In the genomic region with DNA sequence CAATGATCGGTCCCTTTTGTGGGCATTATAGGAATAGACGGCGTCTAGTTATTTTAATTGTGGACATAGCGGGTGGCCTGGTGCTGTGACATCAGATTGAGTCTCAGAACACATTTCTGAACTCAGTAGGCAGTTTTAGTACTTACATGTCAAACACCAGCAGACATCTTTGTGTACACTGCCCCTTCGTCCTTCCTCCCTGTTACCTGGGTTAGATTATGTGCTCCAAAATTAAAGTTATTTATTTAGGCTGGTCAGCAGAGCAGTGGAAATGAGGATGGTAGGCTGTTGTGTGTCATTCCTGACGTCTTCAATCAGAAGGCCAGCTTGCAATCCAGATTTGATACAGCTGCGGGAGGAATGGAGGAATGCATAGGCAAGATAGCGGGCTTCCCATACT, we compare ENCODE assay signal across 2 cellular contexts.
TF ChIP-seq lines count a peak whose summit lies in the region.

No MANE protein-coding gene starts in this region.

TF ChIP-seq in A549, 52 proteins besides CTCF, POLR2A, EP300 and RAD21:
- TF ChIP-seq GATA3 (IDR thresholded peaks at IDR 0.05; ENCODE audit: borderline replicate concordance) (0 out of 2 replicates have a peak, but pooled peaks have one; percentile 24), ZNF302 (CRISPR knock-in tag; IDR thresholded peaks at IDR 0.05) (no peak), CEBPB (IDR thresholded peaks at IDR 0.05) (no peak), HDAC2 (IDR thresholded peaks at IDR 0.05) (no peak), MYC (IDR thresholded peaks at IDR 0.05; ENCODE audit: borderline replicate concordance, low read length) (no peak)

TF ChIP-seq in H1, 55 proteins besides CTCF, POLR2A, EP300 and RAD21:
- no peak for TF ChIP-seq MAFK (IDR thresholded peaks at IDR 0.05; ENCODE audit: low read depth, low read length)
- TF ChIP-seq SP2 (IDR thresholded peaks at IDR 0.05; ENCODE audit: low read length) = no peak
- TF ChIP-seq JUND (IDR thresholded peaks at IDR 0.05; ENCODE audit: low read length) = no peak
- no peak for TF ChIP-seq CHD1 (IDR thresholded peaks at IDR 0.05; ENCODE audit: low read depth, low read length)
